ENCODE assay signal across 1 cellular context in the genomic region with DNA sequence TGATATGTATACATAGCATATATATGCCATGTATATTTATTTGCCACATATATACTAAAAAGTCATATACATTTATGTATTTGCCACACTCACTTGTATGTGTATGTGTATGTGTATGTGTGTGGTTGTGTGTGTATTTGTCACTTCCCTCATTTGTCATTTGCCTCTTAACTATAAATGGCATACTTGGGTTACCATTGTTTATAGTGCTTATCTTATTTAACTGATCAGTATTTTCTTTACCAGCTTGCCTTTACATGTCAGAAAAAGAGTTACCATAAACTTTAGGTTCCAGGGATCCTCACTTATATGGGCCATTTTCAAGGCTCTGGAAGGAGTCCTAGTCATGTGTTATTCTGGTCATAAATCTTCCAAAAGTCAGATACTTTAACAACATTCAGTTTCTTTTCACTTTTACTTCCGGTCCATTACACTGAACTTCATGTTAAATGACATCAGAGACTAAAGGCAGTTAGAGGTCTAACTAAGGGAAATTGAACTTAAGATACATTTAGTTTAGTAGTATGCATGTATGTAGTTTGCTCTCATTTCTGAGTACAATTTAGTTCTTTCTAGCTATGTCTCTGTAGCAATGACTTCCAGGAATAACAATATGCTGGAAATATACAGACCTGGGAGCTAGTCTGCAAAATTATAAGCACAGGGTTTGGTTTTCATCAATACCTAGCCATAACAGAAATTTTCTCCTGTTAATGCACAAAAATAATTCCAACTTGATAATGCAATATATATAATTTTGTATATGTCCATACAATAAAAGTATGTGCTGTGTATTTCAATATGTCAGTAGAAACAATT.
A peak's percentile ranks its signal among the peaks of the same experiment; 100 is the strongest.
TF ChIP-seq lines count a peak whose summit lies in the region.

No MANE protein-coding gene starts in this region.

TF ChIP-seq in K562, 482 proteins besides CTCF, POLR2A, EP300 and RAD21 (continued from another document and continues in another):
- TF ChIP-seq IFI16 (CRISPR knock-in tag; IDR thresholded peaks at IDR 0.05) (no peak), GABPA (tag; conservative IDR thresholded peaks at IDR 0.05; ENCODE audit: low read depth) (peak; percentile 84), RAD51 (IDR thresholded peaks at IDR 0.05; ENCODE audit: borderline replicate concordance, low read depth) (peak; percentile 47; the same call in 1 of the 2 replicates), CCNT2 (IDR thresholded peaks at IDR 0.05; ENCODE audit: borderline replicate concordance, extremely low read depth, insufficient read length, low read depth, low read length) (no peak), TEAD4 (IDR thresholded peaks at IDR 0.05; ENCODE audit: low read length) (peak; percentile 24; the same call in 1 of the 2 replicates), TEAD4 (CRISPR knock-in tag; IDR thresholded peaks at IDR 0.05; ENCODE audit: borderline replicate concordance) (no peak), POLR2B (IDR thresholded peaks at IDR 0.05; ENCODE audit: low read depth, partially characterized antibody) (no peak), PHTF2 (CRISPR knock-in tag; IDR thresholded peaks at IDR 0.05) (no peak), NR0B1 (IDR thresholded peaks at IDR 0.05; ENCODE audit: partially characterized antibody) (no peak), TBL1XR1 (IDR thresholded peaks at IDR 0.05; ENCODE audit: low read length in 2 of 2) (no peak), ELF2 (CRISPR knock-in tag; IDR thresholded peaks at IDR 0.05) (0 out of 2 replicates have a peak, but pooled peaks have one; percentile 26), TGIF2 (CRISPR knock-in tag; IDR thresholded peaks at IDR 0.05) (no peak), MBD1 (CRISPR knock-in tag; IDR thresholded peaks at IDR 0.05) (no peak), SMARCA4 (IDR thresholded peaks at IDR 0.05) (peak; percentile 70), HNRNPUL1 (IDR thresholded peaks at IDR 0.05; ENCODE audit: low read length) (no peak), CXXC5 (CRISPR knock-in tag; IDR thresholded peaks at IDR 0.05) (no peak; the same call in 1 of the 2 replicates), ZNF311 (CRISPR knock-in tag; IDR thresholded peaks at IDR 0.05) (0 out of 2 replicates have a peak, but pooled peaks have one; percentile 40), ARNT (IDR thresholded peaks at IDR 0.05) (peak in 1 of 2 experiments; percentile 52; a peak in 1 of 4 replicates), WHSC1 (IDR thresholded peaks at IDR 0.05; ENCODE audit: low read length) (no peak), ETV1 (tag; conservative IDR thresholded peaks at IDR 0.05; ENCODE audit: low read depth) (peak; percentile 96), JUND (IDR thresholded peaks at IDR 0.05; ENCODE audit: borderline replicate concordance, low read depth, low read length) (peak; percentile 38; the same call in 1 of the 2 replicates), JUND (tag; IDR thresholded peaks at IDR 0.05; ENCODE audit: borderline replicate concordance, low read depth, low read length) (peak; percentile 67; the same call in 1 of the 3 replicates), MYBL2 (IDR thresholded peaks at IDR 0.05; ENCODE audit: low read depth) (peak; percentile 56; the same call in 1 of the 2 replicates), MYBL2 (CRISPR knock-in tag; IDR thresholded peaks at IDR 0.05; ENCODE audit: borderline replicate concordance) (no peak), JUNB (CRISPR knock-in tag; conservative IDR thresholded peaks at IDR 0.05) (no peak), ADNP (tag; IDR thresholded peaks at IDR 0.05) (no peak), HEY1 (CRISPR knock-in tag; IDR thresholded peaks at IDR 0.05; ENCODE audit: borderline replicate concordance) (no peak)
- TF ChIP-seq, protein P1, sequence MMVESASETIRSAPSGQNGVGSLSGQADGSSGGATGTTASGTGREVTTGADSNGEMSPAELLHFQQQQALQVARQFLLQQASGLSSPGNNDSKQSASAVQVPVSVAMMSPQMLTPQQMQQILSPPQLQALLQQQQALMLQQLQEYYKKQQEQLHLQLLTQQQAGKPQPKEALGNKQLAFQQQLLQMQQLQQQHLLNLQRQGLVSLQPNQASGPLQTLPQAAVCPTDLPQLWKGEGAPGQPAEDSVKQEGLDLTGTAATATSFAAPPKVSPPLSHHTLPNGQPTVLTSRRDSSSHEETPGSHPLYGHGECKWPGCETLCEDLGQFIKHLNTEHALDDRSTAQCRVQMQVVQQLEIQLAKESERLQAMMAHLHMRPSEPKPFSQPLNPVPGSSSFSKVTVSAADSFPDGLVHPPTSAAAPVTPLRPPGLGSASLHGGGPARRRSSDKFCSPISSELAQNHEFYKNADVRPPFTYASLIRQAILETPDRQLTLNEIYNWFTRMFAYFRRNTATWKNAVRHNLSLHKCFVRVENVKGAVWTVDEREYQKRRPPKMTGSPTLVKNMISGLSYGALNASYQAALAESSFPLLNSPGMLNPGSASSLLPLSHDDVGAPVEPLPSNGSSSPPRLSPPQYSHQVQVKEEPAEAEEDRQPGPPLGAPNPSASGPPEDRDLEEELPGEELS (CRISPR knock-in tag; IDR thresholded peaks at IDR 0.05; ENCODE audit: borderline replicate concordance), result no peak
- TF ChIP-seq, protein P2, sequence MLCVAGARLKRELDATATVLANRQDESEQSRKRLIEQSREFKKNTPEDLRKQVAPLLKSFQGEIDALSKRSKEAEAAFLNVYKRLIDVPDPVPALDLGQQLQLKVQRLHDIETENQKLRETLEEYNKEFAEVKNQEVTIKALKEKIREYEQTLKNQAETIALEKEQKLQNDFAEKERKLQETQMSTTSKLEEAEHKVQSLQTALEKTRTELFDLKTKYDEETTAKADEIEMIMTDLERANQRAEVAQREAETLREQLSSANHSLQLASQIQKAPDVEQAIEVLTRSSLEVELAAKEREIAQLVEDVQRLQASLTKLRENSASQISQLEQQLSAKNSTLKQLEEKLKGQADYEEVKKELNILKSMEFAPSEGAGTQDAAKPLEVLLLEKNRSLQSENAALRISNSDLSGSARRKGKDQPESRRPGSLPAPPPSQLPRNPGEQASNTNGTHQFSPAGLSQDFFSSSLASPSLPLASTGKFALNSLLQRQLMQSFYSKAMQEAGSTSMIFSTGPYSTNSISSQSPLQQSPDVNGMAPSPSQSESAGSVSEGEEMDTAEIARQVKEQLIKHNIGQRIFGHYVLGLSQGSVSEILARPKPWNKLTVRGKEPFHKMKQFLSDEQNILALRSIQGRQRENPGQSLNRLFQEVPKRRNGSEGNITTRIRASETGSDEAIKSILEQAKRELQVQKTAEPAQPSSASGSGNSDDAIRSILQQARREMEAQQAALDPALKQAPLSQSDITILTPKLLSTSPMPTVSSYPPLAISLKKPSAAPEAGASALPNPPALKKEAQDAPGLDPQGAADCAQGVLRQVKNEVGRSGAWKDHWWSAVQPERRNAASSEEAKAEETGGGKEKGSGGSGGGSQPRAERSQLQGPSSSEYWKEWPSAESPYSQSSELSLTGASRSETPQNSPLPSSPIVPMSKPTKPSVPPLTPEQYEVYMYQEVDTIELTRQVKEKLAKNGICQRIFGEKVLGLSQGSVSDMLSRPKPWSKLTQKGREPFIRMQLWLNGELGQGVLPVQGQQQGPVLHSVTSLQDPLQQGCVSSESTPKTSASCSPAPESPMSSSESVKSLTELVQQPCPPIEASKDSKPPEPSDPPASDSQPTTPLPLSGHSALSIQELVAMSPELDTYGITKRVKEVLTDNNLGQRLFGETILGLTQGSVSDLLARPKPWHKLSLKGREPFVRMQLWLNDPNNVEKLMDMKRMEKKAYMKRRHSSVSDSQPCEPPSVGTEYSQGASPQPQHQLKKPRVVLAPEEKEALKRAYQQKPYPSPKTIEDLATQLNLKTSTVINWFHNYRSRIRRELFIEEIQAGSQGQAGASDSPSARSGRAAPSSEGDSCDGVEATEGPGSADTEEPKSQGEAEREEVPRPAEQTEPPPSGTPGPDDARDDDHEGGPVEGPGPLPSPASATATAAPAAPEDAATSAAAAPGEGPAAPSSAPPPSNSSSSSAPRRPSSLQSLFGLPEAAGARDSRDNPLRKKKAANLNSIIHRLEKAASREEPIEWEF (CRISPR knock-in tag; IDR thresholded peaks at IDR 0.05), result no peak
- TF ChIP-seq, protein P3, sequence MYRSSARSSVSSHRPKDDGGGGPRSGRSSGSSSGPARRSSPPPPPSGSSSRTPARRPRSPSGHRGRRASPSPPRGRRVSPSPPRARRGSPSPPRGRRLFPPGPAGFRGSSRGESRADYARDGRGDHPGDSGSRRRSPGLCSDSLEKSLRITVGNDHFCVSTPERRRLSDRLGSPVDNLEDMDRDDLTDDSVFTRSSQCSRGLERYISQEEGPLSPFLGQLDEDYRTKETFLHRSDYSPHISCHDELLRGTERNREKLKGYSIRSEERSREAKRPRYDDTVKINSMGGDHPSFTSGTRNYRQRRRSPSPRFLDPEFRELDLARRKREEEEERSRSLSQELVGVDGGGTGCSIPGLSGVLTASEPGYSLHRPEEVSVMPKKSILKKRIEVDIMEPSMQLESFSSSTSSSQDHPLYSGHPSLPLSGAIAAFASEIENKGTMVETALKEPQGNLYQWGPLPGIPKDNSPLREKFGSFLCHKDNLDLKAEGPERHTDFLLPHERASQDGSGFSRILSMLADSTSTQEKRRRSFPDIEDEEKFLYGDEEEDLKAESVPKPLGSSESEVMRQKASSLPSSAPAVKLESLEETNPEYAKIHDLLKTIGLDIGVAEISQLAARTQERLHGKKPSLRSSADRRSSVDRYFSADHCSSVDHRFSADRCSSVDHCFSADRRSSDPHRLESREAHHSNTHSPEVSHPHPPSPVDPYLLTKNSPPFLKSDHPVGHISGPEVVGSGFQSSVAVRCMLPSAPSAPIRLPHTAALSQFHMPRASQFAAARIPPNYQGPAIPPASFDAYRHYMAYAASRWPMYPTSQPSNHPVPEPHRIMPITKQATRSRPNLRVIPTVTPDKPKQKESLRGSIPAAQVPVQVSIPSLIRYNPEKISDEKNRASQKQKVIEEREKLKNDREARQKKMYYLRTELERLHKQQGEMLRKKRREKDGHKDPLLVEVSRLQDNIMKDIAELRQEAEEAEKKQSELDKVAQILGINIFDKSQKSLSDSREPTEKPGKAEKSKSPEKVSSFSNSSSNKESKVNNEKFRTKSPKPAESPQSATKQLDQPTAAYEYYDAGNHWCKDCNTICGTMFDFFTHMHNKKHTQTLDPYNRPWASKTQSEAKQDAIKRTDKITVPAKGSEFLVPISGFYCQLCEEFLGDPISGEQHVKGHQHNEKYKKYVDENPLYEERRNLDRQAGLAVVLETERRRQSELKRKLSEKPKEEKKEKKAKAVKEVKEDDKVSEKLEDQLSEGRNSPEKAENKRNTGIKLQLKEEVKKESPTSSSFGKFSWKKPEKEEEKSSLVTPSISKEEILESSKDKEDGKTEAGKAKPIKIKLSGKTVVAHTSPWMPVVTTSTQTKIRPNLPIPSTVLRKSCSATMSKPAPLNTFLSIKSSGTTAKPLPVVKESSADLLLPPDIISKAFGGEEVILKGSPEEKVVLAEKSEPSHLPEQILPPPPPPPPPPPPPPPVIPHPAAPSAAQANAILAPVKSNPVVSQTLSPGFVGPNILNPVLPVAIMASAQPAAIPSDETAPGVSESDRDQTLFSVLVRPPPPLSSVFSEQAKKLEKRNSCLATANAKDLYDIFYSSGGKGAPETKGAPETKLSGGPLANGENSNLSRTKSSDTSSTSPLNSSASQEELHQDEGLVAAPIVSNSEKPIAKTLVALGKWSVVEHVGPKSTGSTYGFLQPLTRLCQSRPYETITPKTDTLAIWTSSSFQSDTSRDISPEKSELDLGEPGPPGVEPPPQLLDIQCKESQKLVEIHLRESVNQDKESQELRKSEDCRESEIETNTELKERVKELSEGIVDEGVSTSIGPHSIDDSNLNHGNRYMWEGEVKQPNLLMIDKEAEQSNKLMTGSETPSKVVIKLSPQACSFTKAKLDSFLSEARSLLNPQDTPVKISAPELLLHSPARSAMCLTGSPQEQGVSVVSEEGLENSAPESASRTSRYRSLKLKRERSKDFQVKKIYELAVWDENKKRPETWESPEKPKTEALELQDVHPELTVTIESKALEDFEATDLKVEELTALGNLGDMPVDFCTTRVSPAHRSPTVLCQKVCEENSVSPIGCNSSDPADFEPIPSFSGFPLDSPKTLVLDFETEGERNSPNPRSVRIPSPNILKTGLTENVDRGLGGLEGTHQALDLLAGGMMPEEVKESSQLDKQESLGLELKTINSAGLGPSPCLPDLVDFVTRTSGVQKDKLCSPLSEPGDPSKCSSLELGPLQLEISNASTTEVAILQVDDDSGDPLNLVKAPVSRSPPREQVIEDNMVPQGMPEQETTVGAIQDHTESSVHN (IDR thresholded peaks at IDR 0.05; ENCODE audit: borderline replicate concordance in 1 of 2, low read depth in 1 of 2), result 0 out of 4 replicates have a peak, but pooled peaks of 1 of the 2 experiments have one; percentile 20
- TF ChIP-seq, protein P4, sequence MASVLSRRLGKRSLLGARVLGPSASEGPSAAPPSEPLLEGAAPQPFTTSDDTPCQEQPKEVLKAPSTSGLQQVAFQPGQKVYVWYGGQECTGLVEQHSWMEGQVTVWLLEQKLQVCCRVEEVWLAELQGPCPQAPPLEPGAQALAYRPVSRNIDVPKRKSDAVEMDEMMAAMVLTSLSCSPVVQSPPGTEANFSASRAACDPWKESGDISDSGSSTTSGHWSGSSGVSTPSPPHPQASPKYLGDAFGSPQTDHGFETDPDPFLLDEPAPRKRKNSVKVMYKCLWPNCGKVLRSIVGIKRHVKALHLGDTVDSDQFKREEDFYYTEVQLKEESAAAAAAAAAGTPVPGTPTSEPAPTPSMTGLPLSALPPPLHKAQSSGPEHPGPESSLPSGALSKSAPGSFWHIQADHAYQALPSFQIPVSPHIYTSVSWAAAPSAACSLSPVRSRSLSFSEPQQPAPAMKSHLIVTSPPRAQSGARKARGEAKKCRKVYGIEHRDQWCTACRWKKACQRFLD (CRISPR knock-in tag; IDR thresholded peaks at IDR 0.05), result peak; percentile 49; the same call in 1 of the 2 replicates
- TF ChIP-seq, protein P5, sequence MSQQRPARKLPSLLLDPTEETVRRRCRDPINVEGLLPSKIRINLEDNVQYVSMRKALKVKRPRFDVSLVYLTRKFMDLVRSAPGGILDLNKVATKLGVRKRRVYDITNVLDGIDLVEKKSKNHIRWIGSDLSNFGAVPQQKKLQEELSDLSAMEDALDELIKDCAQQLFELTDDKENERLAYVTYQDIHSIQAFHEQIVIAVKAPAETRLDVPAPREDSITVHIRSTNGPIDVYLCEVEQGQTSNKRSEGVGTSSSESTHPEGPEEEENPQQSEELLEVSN (IDR thresholded peaks at IDR 0.05; ENCODE audit: borderline replicate concordance in 1 of 2, extremely low read depth in 1 of 2, insufficient read depth in 1 of 2, insufficient read length in 1 of 2, low read depth in 1 of 2, low read length in 1 of 2, poor library complexity in 1 of 2, severe bottlenecking in 1 of 2), result no peak
